ENCODE assay signal across 8 cellular contexts in the genomic region with DNA sequence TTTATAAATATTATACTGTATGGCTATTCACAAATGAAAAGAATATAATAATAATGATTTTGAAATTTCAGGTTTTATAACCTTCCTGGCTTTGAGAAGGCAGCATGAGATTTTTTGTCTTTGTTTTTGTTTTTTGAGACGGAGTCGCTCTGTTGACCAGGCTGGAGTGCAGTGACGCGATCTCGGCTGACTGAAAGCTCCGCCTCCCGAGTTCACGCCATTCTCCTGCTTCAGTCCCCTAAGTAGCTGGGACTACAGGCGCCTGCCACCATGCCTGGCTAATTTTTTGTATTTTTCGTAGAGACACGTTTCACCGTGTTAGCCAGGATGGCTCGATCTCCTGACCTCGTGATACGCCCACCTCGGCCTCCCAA.
A peak's percentile ranks its signal among the peaks of the same experiment; 100 is the strongest.
DNase-seq lines count a peak whose midpoint lies in the region; ATAC-seq lines count a peak whose summit lies in the region.

No MANE protein-coding gene starts in this region.

- no peaks in the 10 kb centered on the region for H3K27me3 ChIP-seq in right cardiac atrium (ENCODE audit: control insufficient read depth, insufficient read depth)

- peaks cover 3% of the 10 kb centered on the region for H3K9me3 ChIP-seq in right cardiac atrium (ENCODE audit: control insufficient read depth, low read length)

- no peaks in the 10 kb centered on the region for H3K4me1 ChIP-seq in right cardiac atrium (ENCODE audit: control insufficient read depth, insufficient read depth, low read length)

- H3K4me3 ChIP-seq in right cardiac atrium (ENCODE audit: low read length): no peak overlapping the region

- DNase-seq in HK-2 (ENCODE audit: unreplicated experiment) (peak; percentile 10), right cardiac atrium (peak in 2 of 3 donors; percentile 82 to 86), HT-29 (ENCODE audit: low spot score) (no peak), glomerular visceral epithelial cell (ENCODE audit: extremely low spot score) (no peak), NK-92 (lab: John Stamatoyannopoulos, UW; ENCODE audit: unreplicated experiment) (no peak)
- DNase-seq in activated CD8-positive, alpha-beta memory T cell treated with anti-CD3 and anti-CD28 coated beads, Interleukin-2, amount 50 U/mL, for 24 hours (ENCODE audit: extremely low read depth): peak; percentile 33
- DNase-seq in stimulated activated CD8-positive, alpha-beta memory T cell treated with anti-CD3 and anti-CD28 coated beads, Interleukin-15, amount 100 ng/mL, for 1 hour (ENCODE audit: low read depth): peak; percentile 30

- ATAC-seq in right cardiac atrium: peak; percentile 57 to 73
- ATAC-seq in GM19351 (IDR thresholded peaks at IDR 0.05; ENCODE audit: unreplicated experiment): no peak

- no peak overlapping the region for H3K27ac ChIP-seq in right cardiac atrium (ENCODE audit: low read length)

- intact Hi-C loops in right cardiac atrium (cut with DNase I): no loop called here

- WGBS in right cardiac atrium: 79% methylated on average over 16 of the region's 16 CpGs

Comparison
In these comparisons a context has a peak if more than half of its experiments do, and no peak if none do; other contexts are left out.
1. DNase-seq: peak in HK-2 (single experiment), activated CD8-positive, alpha-beta memory T cell treated with anti-CD3 and anti-CD28 coated beads, Interleukin-2, amount 50 U/mL, for 24 hours (single experiment), right cardiac atrium (2 of 3) and stimulated activated CD8-positive, alpha-beta memory T cell treated with anti-CD3 and anti-CD28 coated beads, Interleukin-15, amount 100 ng/mL, for 1 hour (single experiment); none in HT-29 (single experiment), glomerular visceral epithelial cell (single experiment) and NK-92 (single experiment).